Comparison of ENCODE assay signal across 8 cellular contexts in the genomic region with DNA sequence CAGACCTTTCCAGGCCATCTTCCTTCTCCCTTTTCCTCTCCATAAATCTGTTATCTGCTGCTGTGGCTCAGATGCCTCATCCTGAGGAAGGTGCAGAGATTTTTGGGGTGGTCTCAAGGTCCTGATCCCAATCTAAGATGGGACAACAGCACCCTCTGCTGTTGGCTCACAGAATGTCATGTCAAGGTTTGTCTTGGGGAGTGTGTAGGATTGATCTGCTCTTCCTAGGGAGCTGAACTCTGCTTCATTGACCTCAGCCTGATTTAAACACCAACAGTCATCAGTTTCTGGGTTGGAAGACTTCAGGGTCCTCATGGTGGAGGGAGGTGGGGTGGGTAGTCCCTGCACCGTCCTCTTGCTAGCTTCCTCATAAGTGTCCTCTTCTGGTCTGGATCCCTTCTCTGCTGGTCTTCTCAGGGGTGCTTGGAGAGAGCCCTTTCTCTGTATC.
A peak's percentile ranks its signal among the peaks of the same experiment; 100 is the strongest.
DNase-seq lines count a peak whose midpoint lies in the region; ATAC-seq and TF ChIP-seq lines count a peak whose summit lies in the region.

No MANE protein-coding gene starts in this region.

- H3K27me3 ChIP-seq in OCI-LY1 (ENCODE audit: insufficient read depth, low read length) = no peaks in the 10 kb centered on the region
- H3K27me3 ChIP-seq in subcutaneous abdominal adipose tissue (ENCODE audit: control insufficient read depth in 5 of 5, insufficient read depth in 4 of 5, low read length in 5 of 5) = no peaks in the 10 kb centered on the region

- TF ChIP-seq CTCF in OCI-LY1 (IDR thresholded peaks at IDR 0.05; ENCODE audit: low read length) (peak; percentile 96), neural crest cell (conservative IDR thresholded peaks at IDR 0.05) (peak; percentile 97)

- H3K27ac Mint-ChIP-seq in activated T-cell treated with anti-CD3 and anti-CD28 coated beads, Interleukin-2, amount 50 U/mL, for 24 hours = peak overlapping the region; percentile 47
- H3K27ac Mint-ChIP-seq in neural crest cell (ENCODE audit: unreplicated experiment) = no peak overlapping the region

- ATAC-seq in HG03442 (IDR thresholded peaks at IDR 0.05; ENCODE audit: unreplicated experiment) = no peak

- H3K9ac ChIP-seq in OCI-LY1 (ENCODE audit: low read length) (no peak overlapping the region), subcutaneous abdominal adipose tissue (ENCODE audit: low read length in 5 of 5) (no peak overlapping the region)

- no peak overlapping the region for H3K4me2 ChIP-seq in OCI-LY1 (ENCODE audit: low read length)

- peaks cover 3% of the 10 kb centered on the region for H3K4me1 Mint-ChIP-seq in activated T-cell treated with anti-CD3 and anti-CD28 coated beads, Interleukin-2, amount 50 U/mL, for 24 hours (ENCODE audit: low read depth)
- H3K4me1 Mint-ChIP-seq in neural crest cell = no peaks in the 10 kb centered on the region

- H2AFZ ChIP-seq in OCI-LY1 (ENCODE audit: low read length) = no peak overlapping the region

- H3K36me3 ChIP-seq in OCI-LY1 (ENCODE audit: insufficient read depth, low read length) = no peaks in the 10 kb centered on the region
- H3K36me3 ChIP-seq in subcutaneous abdominal adipose tissue (ENCODE audit: control insufficient read depth in 5 of 5, insufficient read depth in 5 of 5, low read length in 5 of 5) = peaks cover 30 to 97% (median 93%) of the 10 kb centered on the region in 5 donors

- no peaks in the 10 kb centered on the region for H3K9me2 ChIP-seq in OCI-LY1 (ENCODE audit: low read depth, low read length)

- H3K9me3 Mint-ChIP-seq in activated T-cell treated with anti-CD3 and anti-CD28 coated beads, Interleukin-2, amount 50 U/mL, for 24 hours = no peaks in the 10 kb centered on the region
- H3K9me3 Mint-ChIP-seq in neural crest cell = no peaks in the 10 kb centered on the region

- H3K4me3 ChIP-seq in OCI-LY1 (ENCODE audit: low read depth, low read length, poor library complexity, severe bottlenecking) (no peak overlapping the region), subcutaneous abdominal adipose tissue (ENCODE audit: low read depth in 1 of 5, low read length in 5 of 5) (no peak overlapping the region)

- no peaks in the 10 kb centered on the region for H3K9me3 ChIP-seq in OCI-LY1 (ENCODE audit: low read length)
- H3K9me3 ChIP-seq in subcutaneous abdominal adipose tissue (ENCODE audit: control insufficient read depth in 5 of 5, low read length in 5 of 5) = no peaks in the 10 kb centered on the region

- H4K20me1 ChIP-seq in OCI-LY1 (ENCODE audit: insufficient read depth, low read length) = no peaks in the 10 kb centered on the region

- H3K4me1 ChIP-seq in OCI-LY1 (ENCODE audit: insufficient read depth, low read length, severe bottlenecking) (no peaks in the 10 kb centered on the region), subcutaneous abdominal adipose tissue (ENCODE audit: control insufficient read depth in 5 of 5, insufficient read depth in 5 of 5, low read length in 5 of 5) (peaks cover 0 to under 1% (median 0%) of the 10 kb centered on the region in 5 donors)

- DNase-seq in AG08396 (ENCODE audit: low spot score) (peak; percentile 36), GM19240 (ENCODE audit: insufficient read length, low spot score) (peak; percentile 35), fibroblast of peridontal ligament (ENCODE audit: extremely low read depth) (peak; percentile 71), neural crest cell (ENCODE audit: low read depth, low spot score) (peak; percentile 75)
- peak; percentile 81 for DNase-seq in activated T-cell treated with anti-CD3 and anti-CD28 coated beads, Interleukin-2, amount 50 U/mL, for 24 hours

- no peaks in the 10 kb centered on the region for H3K27me3 Mint-ChIP-seq in activated T-cell treated with anti-CD3 and anti-CD28 coated beads, Interleukin-2, amount 50 U/mL, for 24 hours
- H3K27me3 Mint-ChIP-seq in neural crest cell (ENCODE audit: low read depth) = no peaks in the 10 kb centered on the region

- no peaks in the 10 kb centered on the region for H3K79me2 ChIP-seq in OCI-LY1 (ENCODE audit: insufficient read depth, low read length)

- H3F3A ChIP-seq in OCI-LY1 (ENCODE audit: insufficient read depth, low read length) = no peaks in the 10 kb centered on the region

- H3K27ac ChIP-seq in OCI-LY1 (ENCODE audit: low read depth, low read length, poor library complexity, severe bottlenecking) = no peak overlapping the region
- peak overlapping the region; percentile 48 for H3K27ac ChIP-seq in subcutaneous abdominal adipose tissue (ENCODE audit: low read depth, low read length)

- H3K36me3 Mint-ChIP-seq in activated T-cell treated with anti-CD3 and anti-CD28 coated beads, Interleukin-2, amount 50 U/mL, for 24 hours (ENCODE audit: low read depth) = peaks cover 75% of the 10 kb centered on the region
- H3K36me3 Mint-ChIP-seq in neural crest cell (ENCODE audit: low read depth) = no peaks in the 10 kb centered on the region

- H3K4me3 Mint-ChIP-seq in activated T-cell treated with anti-CD3 and anti-CD28 coated beads, Interleukin-2, amount 50 U/mL, for 24 hours = no peak overlapping the region
- H3K4me3 Mint-ChIP-seq in neural crest cell = no peak overlapping the region
